ENCODE assay signal across 8 cellular contexts in genomic region chr1:100132566-100133477, GRCh38. TPM values are rescaled to one million over a fixed set of nuclear protein-coding genes. Genes with fewer than 3 reads are reported as not detected.
DNase-seq lines count a peak whose midpoint lies in the region; ATAC-seq, FAIRE-seq and TF ChIP-seq lines count a peak whose summit lies in the region.

TSS of gene SASS6 (minus strand) at chr1:100132930. CDS start at chr1:100132814, 116 bp downstream.
TSS of gene TRMT13 (plus strand) at chr1:100133163. CDS start at chr1:100133169, 6 bp downstream.

- no peaks in the 10 kb centered on the region for H3K36me3 ChIP-seq in keratinocyte (ENCODE audit: control insufficient read depth in 2 of 2, extremely low read depth in 1 of 2, insufficient read depth in 2 of 2, low read length in 2 of 2)

- DNase-seq in AG10803 (ENCODE audit: low read depth) (peak; percentile 99), NCI-H460 (ENCODE audit: extremely low read depth, low read depth) (peak; percentile 95), cerebellar nuclear complex (lab: John Stamatoyannopoulos, UW) (peak; percentile 28 to 81), keratinocyte (ENCODE audit: low read depth, low spot score) (peak; percentile 63)
- peak; percentile 89 for DNase-seq in activated CD4-positive, CD25-positive, alpha-beta regulatory T cell treated with anti-CD3 and anti-CD28 coated beads, Interleukin-2, amount 50 U/mL, for 72 hours
- peak; percentile 83 for DNase-seq in stimulated activated CD4-positive, alpha-beta T cell treated with anti-CD3 and anti-CD28 coated beads, Interleukin-15, amount 100 ng/mL, for 1 hour (ENCODE audit: low read depth in 1 of 2, low spot score in 1 of 2)

- H3K27ac ChIP-seq in keratinocyte (ENCODE audit: control insufficient read depth, insufficient read depth, low read length), result peak within 1 kb of the TSS; percentile 79

- ATAC-seq in GM19043 (IDR thresholded peaks at IDR 0.05; ENCODE audit: low read depth, unreplicated experiment), result peak; percentile 85
- ATAC-seq in HG03378 (IDR thresholded peaks at IDR 0.05; ENCODE audit: unreplicated experiment), result peak; percentile 91

- peak within 1 kb of the TSS; percentile 88 for H3K9ac ChIP-seq in keratinocyte (ENCODE audit: control insufficient read depth, extremely low read depth, insufficient read depth, low read length)

- peak within 1 kb of the TSS; percentile 89 for H3K4me3 ChIP-seq in AG10803 (ENCODE audit: low read length)
- peak within 1 kb of the TSS; percentile 75 to 99 (median 96) for H3K4me3 ChIP-seq in keratinocyte (ENCODE audit: control insufficient read depth in 2 of 3, extremely low read depth in 1 of 3, insufficient read depth in 2 of 3, low read depth in 1 of 3, low read length in 3 of 3)

- FAIRE-seq in keratinocyte (lab: Jason Lieb, UNC), result peak; percentile 90

- dilution Hi-C loops in keratinocyte (cut with MboI; ENCODE audit: extremely low pct_ligation_motif_present, low sequenced_read_pairs), result no loop called here

- peaks cover 65% of the 10 kb centered on the region for H3K79me2 ChIP-seq in keratinocyte (ENCODE audit: control insufficient read depth, insufficient read depth, low read length)

- no peak for TF ChIP-seq CTCF in AG10803 (conservative IDR thresholded peaks at IDR 0.05; ENCODE audit: low read length)
- no peak for TF ChIP-seq CTCF in keratinocyte (optimal IDR thresholded peaks at IDR 0.05 in 1 of 3, IDR thresholded peaks at IDR 0.05 in 1 of 3, conservative IDR thresholded peaks at IDR 0.05 in 1 of 3; ENCODE audit: extremely low read depth in 1 of 3, insufficient read depth in 2 of 3, low read length in 3 of 3)

- H3K9me3 ChIP-seq in keratinocyte (ENCODE audit: control insufficient read depth, low read depth, low read length), result no peaks in the 10 kb centered on the region

- H4K20me1 ChIP-seq in keratinocyte (ENCODE audit: control insufficient read depth, extremely low read depth, insufficient read depth, low read length), result no peaks in the 10 kb centered on the region

- H3K27me3 ChIP-seq in keratinocyte (ENCODE audit: control insufficient read depth, extremely low read depth, insufficient read depth, low read length), result no peaks in the 10 kb centered on the region

- H3K9me1 ChIP-seq in keratinocyte (ENCODE audit: control insufficient read depth, extremely low read depth, insufficient read depth, low read length), result no peaks in the 10 kb centered on the region

- peaks cover 15% of the 10 kb centered on the region for H3K4me1 ChIP-seq in keratinocyte (ENCODE audit: control insufficient read depth, extremely low read depth, insufficient read depth, low read length)

- H3K4me2 ChIP-seq in keratinocyte (ENCODE audit: control insufficient read depth, extremely low read depth, insufficient read depth, low read depth, low read length), result peak within 1 kb of the TSS; percentile 73

- H2AFZ ChIP-seq in keratinocyte (ENCODE audit: control insufficient read depth, low read length), result peak within 1 kb of the TSS; percentile 100

RNA-seq across cellular contexts. Expression of gene SASS6, which starts in this region (rescaled TPM):
- total RNA-seq in NCI-H460 (2014; rRNA removed; shearing (Covaris generic)), result 7.7 TPM in 2 replicates
- polyA plus RNA-seq in NCI-H460 (2014; cell fraction: nucleus; rRNA removed), result 9.4 and 17.4 TPM in 2 replicates
- polyA plus RNA-seq in keratinocyte, result 1.0 to 2.5 TPM (median 1.3 TPM) in 3 replicates
- polyA plus RNA-seq in keratinocyte (2011; ENCODE audit: low read depth), result 3.2 TPM
- polyA plus RNA-seq in keratinocyte (2011; cell fraction: cytosol; rRNA removed), result 0.77 and 1.3 TPM in 2 replicates
- polyA plus RNA-seq in keratinocyte (2011; cell fraction: nucleus; rRNA removed), result 1.3 and 2.2 TPM in 2 replicates
- polyA plus RNA-seq in keratinocyte (2012; ENCODE audit: low replicate concordance), result 1.0 and 2.6 TPM in 2 replicates
- 0.46 to 1.4 TPM (median 0.98 TPM) in 3 replicates for polyA minus RNA-seq in keratinocyte
- polyA minus RNA-seq in keratinocyte (2011; cell fraction: cytosol; rRNA and poly(A)+ RNA removed), result 0.58 TPM
- 0.53 and 1.4 TPM in 2 replicates for polyA minus RNA-seq in keratinocyte (2011; cell fraction: nucleus; rRNA and poly(A)+ RNA removed)

RNA-seq across cellular contexts. Expression of gene TRMT13, which starts in this region (rescaled TPM):
- total RNA-seq in NCI-H460 (2014; rRNA removed; shearing (Covaris generic)), result 18.4 and 21.3 TPM in 2 replicates
- 42.1 and 52.2 TPM in 2 replicates for polyA plus RNA-seq in NCI-H460 (2014; cell fraction: nucleus; rRNA removed)
- polyA plus RNA-seq in keratinocyte, result 6.4 to 15.3 TPM (median 9.5 TPM) in 3 replicates
- 11.4 TPM for polyA plus RNA-seq in keratinocyte (2011; ENCODE audit: low read depth)
- polyA plus RNA-seq in keratinocyte (2011; cell fraction: cytosol; rRNA removed), result 4.9 and 7.8 TPM in 2 replicates
- 15.4 and 27.2 TPM in 2 replicates for polyA plus RNA-seq in keratinocyte (2011; cell fraction: nucleus; rRNA removed)
- polyA plus RNA-seq in keratinocyte (2012; ENCODE audit: low replicate concordance), result 6.2 and 7.3 TPM in 2 replicates
- polyA minus RNA-seq in keratinocyte, result 1.3 to 7.9 TPM (median 7.0 TPM) in 3 replicates
- polyA minus RNA-seq in keratinocyte (2011; cell fraction: cytosol; rRNA and poly(A)+ RNA removed), result 2.9 TPM
- 6.1 and 16.0 TPM in 2 replicates for polyA minus RNA-seq in keratinocyte (2011; cell fraction: nucleus; rRNA and poly(A)+ RNA removed)

Comparison
In these comparisons a context has a peak if more than half of its experiments do, and no peak if none do; other contexts are left out.
1. Peak in every context shown above with its lines: DNase-seq, ATAC-seq, H3K4me3 ChIP-seq and H3K27ac ChIP-seq.